Comparison of ENCODE assay signal across 1 cellular context in the genomic region with DNA sequence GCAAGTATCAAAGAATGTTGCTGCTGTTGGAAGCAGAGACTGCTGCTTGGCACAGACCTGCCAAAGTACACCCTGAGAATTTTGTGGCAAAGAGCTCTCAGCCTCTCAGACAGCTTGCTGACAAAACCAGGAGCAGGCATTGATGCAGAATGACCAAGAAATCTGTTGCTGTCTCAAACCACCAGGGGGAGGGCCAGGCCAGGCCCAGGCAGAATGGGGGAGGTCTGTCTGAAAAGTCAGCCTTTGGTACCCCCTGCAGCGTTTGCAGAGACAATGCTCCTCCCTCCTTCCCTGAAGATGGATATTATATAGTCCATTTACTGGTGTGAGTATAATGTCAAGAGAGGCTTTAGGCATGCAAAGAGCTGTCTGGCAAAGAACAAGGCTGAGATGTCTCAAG.
TF ChIP-seq lines count a peak whose summit lies in the region.

No MANE protein-coding gene starts in this region.

TF ChIP-seq in HCT116, 20 proteins besides CTCF, POLR2A, EP300 and RAD21 (continued from another document):
- no peak for TF ChIP-seq ZNF274 (IDR thresholded peaks at IDR 0.05; ENCODE audit: low read depth, low read length)
- TF ChIP-seq ELF1 (IDR thresholded peaks at IDR 0.05; ENCODE audit: borderline replicate concordance, low read depth), result no peak
- no peak for TF ChIP-seq SRF (IDR thresholded peaks at IDR 0.05; ENCODE audit: low read depth)
- TF ChIP-seq CBX3 (IDR thresholded peaks at IDR 0.05; ENCODE audit: low read depth), result no peak
- no peak for TF ChIP-seq JUND (IDR thresholded peaks at IDR 0.05)
- TF ChIP-seq, protein P1, sequence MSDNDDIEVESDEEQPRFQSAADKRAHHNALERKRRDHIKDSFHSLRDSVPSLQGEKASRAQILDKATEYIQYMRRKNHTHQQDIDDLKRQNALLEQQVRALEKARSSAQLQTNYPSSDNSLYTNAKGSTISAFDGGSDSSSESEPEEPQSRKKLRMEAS (IDR thresholded peaks at IDR 0.05), result no peak
- TF ChIP-seq EZH2 (IDR thresholded peaks at IDR 0.05), result no peak
- TF ChIP-seq, protein P2, sequence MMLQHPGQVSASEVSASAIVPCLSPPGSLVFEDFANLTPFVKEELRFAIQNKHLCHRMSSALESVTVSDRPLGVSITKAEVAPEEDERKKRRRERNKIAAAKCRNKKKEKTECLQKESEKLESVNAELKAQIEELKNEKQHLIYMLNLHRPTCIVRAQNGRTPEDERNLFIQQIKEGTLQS (IDR thresholded peaks at IDR 0.05), result no peak
- TF ChIP-seq, protein P3, sequence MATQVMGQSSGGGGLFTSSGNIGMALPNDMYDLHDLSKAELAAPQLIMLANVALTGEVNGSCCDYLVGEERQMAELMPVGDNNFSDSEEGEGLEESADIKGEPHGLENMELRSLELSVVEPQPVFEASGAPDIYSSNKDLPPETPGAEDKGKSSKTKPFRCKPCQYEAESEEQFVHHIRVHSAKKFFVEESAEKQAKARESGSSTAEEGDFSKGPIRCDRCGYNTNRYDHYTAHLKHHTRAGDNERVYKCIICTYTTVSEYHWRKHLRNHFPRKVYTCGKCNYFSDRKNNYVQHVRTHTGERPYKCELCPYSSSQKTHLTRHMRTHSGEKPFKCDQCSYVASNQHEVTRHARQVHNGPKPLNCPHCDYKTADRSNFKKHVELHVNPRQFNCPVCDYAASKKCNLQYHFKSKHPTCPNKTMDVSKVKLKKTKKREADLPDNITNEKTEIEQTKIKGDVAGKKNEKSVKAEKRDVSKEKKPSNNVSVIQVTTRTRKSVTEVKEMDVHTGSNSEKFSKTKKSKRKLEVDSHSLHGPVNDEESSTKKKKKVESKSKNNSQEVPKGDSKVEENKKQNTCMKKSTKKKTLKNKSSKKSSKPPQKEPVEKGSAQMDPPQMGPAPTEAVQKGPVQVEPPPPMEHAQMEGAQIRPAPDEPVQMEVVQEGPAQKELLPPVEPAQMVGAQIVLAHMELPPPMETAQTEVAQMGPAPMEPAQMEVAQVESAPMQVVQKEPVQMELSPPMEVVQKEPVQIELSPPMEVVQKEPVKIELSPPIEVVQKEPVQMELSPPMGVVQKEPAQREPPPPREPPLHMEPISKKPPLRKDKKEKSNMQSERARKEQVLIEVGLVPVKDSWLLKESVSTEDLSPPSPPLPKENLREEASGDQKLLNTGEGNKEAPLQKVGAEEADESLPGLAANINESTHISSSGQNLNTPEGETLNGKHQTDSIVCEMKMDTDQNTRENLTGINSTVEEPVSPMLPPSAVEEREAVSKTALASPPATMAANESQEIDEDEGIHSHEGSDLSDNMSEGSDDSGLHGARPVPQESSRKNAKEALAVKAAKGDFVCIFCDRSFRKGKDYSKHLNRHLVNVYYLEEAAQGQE (IDR thresholded peaks at IDR 0.05; ENCODE audit: low read depth), result no peak
- no peak for TF ChIP-seq ZFX (IDR thresholded peaks at IDR 0.05)
- no peak for TF ChIP-seq FOSL1 (IDR thresholded peaks at IDR 0.05; ENCODE audit: low read depth)
- no peak for TF ChIP-seq EGR1 (IDR thresholded peaks at IDR 0.05; ENCODE audit: low read depth)
